ENCODE assay signal across 1 cellular context in genomic region chr20:56624786-56625681, GRCh38.
A peak's percentile ranks its signal among the peaks of the same experiment; 100 is the strongest.
TF ChIP-seq lines count a peak whose summit lies in the region.

No MANE protein-coding gene starts in this region.

TF ChIP-seq in H1, 55 proteins besides CTCF, POLR2A, EP300 and RAD21:
- TF ChIP-seq TEAD4 (IDR thresholded peaks at IDR 0.05; ENCODE audit: low read depth, low read length) (no peak), ASH2L (IDR thresholded peaks at IDR 0.05; ENCODE audit: low read length) (peak; percentile 56), SUZ12 (IDR thresholded peaks at IDR 0.05; ENCODE audit: low read length) (peak; percentile 58; the same call in 1 of the 2 replicates), KDM4A (IDR thresholded peaks at IDR 0.05; ENCODE audit: low read depth, low read length, severe bottlenecking) (peak; percentile 63), TCF12 (IDR thresholded peaks at IDR 0.05; ENCODE audit: low read depth, low read length) (no peak), GTF2F1 (IDR thresholded peaks at IDR 0.05; ENCODE audit: borderline replicate concordance, low read depth, low read length) (no peak), SP1 (IDR thresholded peaks at IDR 0.05; ENCODE audit: low read depth, low read length) (0 out of 2 replicates have a peak, but pooled peaks have one; percentile 36), EZH2 (IDR thresholded peaks at IDR 0.05; ENCODE audit: low read depth, low read length, severe bottlenecking) (peak; percentile 10), E2F6 (IDR thresholded peaks at IDR 0.05) (peak; percentile 34), RBBP5 (IDR thresholded peaks at IDR 0.05; ENCODE audit: borderline replicate concordance, low read depth, low read length) (peak; percentile 85), CHD2 (IDR thresholded peaks at IDR 0.05; ENCODE audit: low read length) (peak; percentile 38; the same call in 1 of the 2 replicates), MAX (IDR thresholded peaks at IDR 0.05) (peak; percentile 43)
